ENCODE assay signal across 8 cellular contexts in genomic region chr7:44490351-44491200, GRCh38. TPM values are rescaled to one million over a fixed set of nuclear protein-coding genes. Genes with fewer than 3 reads are reported as not detected.
DNase-seq lines count a peak whose midpoint lies in the region; ATAC-seq and TF ChIP-seq lines count a peak whose summit lies in the region.

Gene NUDCD3 (minus strand): TSS chr7:44490658. CDS start chr7:44490600, 58 bp downstream.

- H3K4me1 ChIP-seq in osteoblast (ENCODE audit: insufficient read depth, low read length) (peaks cover 11% of the 10 kb centered on the region), thoracic aorta (ENCODE audit: control insufficient read depth in 1 of 2, low read depth in 2 of 2) (peaks cover 20 to 46% of the 10 kb centered on the region in 2 donors)

- peak within 1 kb of the TSS; percentile 92 for H2AFZ ChIP-seq in osteoblast (ENCODE audit: low read length)

- H3K9me3 ChIP-seq in SK-N-MC (ENCODE audit: low read depth, low read length) (no peaks in the 10 kb centered on the region), osteoblast (ENCODE audit: low read depth, low read length) (no peaks in the 10 kb centered on the region), thoracic aorta (no peaks in the 10 kb centered on the region)

- no peaks in the 10 kb centered on the region for H3K27me3 ChIP-seq in GM06990 (replicated peaks; ENCODE audit: control insufficient read depth, insufficient read depth, low read length)
- H3K27me3 ChIP-seq in osteoblast (ENCODE audit: insufficient read depth, low read length) = peaks cover 4% of the 10 kb centered on the region
- H3K27me3 ChIP-seq in thoracic aorta (replicated peaks; ENCODE audit: insufficient read depth) = no peaks in the 10 kb centered on the region

- peak; percentile 93 for DNase-seq in GM06990 (ENCODE audit: extremely low read depth, insufficient read length)
- peak; percentile 57 for DNase-seq in HFF-Myc (ENCODE audit: extremely low read depth, low read depth)
- peak; percentile 79 for DNase-seq in MV-4-11 (lab: John Stamatoyannopoulos, UW)
- DNase-seq in SK-N-MC (ENCODE audit: low read depth, low spot score) = peak; percentile 65
- peak; percentile 82 for DNase-seq in activated naive CD4-positive, alpha-beta T cell treated with anti-CD3 and anti-CD28 coated beads, Interleukin-2, amount 50 U/mL, for 16 hours
- peak; percentile 85 for DNase-seq in glomerular visceral epithelial cell (ENCODE audit: extremely low spot score)
- DNase-seq in osteoblast (ENCODE audit: insufficient read length, low spot score, missing footprints) = peak; percentile 95
- DNase-seq in thoracic aorta (ENCODE audit: low spot score) = peak; percentile 24

- peaks cover 4% of the 10 kb centered on the region for H3K36me3 ChIP-seq in GM06990 (ENCODE audit: control insufficient read depth, insufficient read depth, low read length)
- H3K36me3 ChIP-seq in SK-N-MC (ENCODE audit: insufficient read depth, low read length) = peaks cover 7% of the 10 kb centered on the region; the same call in 1 of the 2 replicates
- H3K36me3 ChIP-seq in osteoblast (ENCODE audit: insufficient read depth, low read length) = no peaks in the 10 kb centered on the region
- H3K36me3 ChIP-seq in thoracic aorta = no peaks in the 10 kb centered on the region

- H3K4me3 ChIP-seq in GM06990 (replicated peaks; ENCODE audit: low read depth, low read length) (peak within 1 kb of the TSS; percentile 94), HFF-Myc (replicated peaks; ENCODE audit: low read depth, low read length) (peak within 1 kb of the TSS; percentile 77), SK-N-MC (peak within 1 kb of the TSS; percentile 89), osteoblast (ENCODE audit: insufficient read depth, low read length) (peak within 1 kb of the TSS; percentile 87), thoracic aorta (peak within 1 kb of the TSS; percentile 86)

- H3K79me2 ChIP-seq in osteoblast (ENCODE audit: insufficient read depth, low read length) = peaks cover 48% of the 10 kb centered on the region

- peak within 1 kb of the TSS; percentile 98 for H3K4me2 ChIP-seq in osteoblast (ENCODE audit: insufficient read depth, low read length)

- TF ChIP-seq CTCF in GM06990 (IDR thresholded peaks at IDR 0.05; ENCODE audit: insufficient read depth, low read length, poor library complexity, severe bottlenecking) (peak; percentile 24), HFF-Myc (IDR thresholded peaks at IDR 0.05; ENCODE audit: low read depth, low read length, missing control alignments) (no peak), osteoblast (IDR thresholded peaks at IDR 0.05; ENCODE audit: extremely low read depth, low read depth, low read length) (peak; percentile 8), thoracic aorta (IDR thresholded peaks at IDR 0.05) (peak; percentile 18)

- H3K27ac ChIP-seq in SK-N-MC (peak within 1 kb of the TSS; percentile 89), osteoblast (ENCODE audit: low read depth, low read length) (peak within 1 kb of the TSS; percentile 95), thoracic aorta (peak within 1 kb of the TSS; percentile 90 to 98)

- H4K20me1 ChIP-seq in osteoblast (ENCODE audit: insufficient read depth, low read length) = peaks cover 10% of the 10 kb centered on the region

- ATAC-seq in thoracic aorta (ENCODE audit: insufficient number of reproducible peaks, low FRiP score, low read depth) = peak; percentile 83

- peak within 1 kb of the TSS; percentile 96 for H3K9ac ChIP-seq in SK-N-MC (ENCODE audit: insufficient read length)

RNA-seq across cellular contexts. Expression of gene NUDCD3, which starts in this region (rescaled TPM):
- total RNA-seq in osteoblast (44.2 and 54.3 TPM in 2 replicates), thoracic aorta (10 to 100 TPM; 57.0 to 64.5 TPM)

Comparison
In these comparisons a context has a peak if more than half of its experiments do, and no peak if none do; other contexts are left out.
1. Peak in every context shown above with its lines: DNase-seq, ATAC-seq, H3K4me3 ChIP-seq and H3K27ac ChIP-seq.
2. DNase-seq: peak in every context shown above with its lines; median percentile 95 in osteoblast; 93 in GM06990; 85 in glomerular visceral epithelial cell; 82 in activated naive CD4-positive, alpha-beta T cell treated with anti-CD3 and anti-CD28 coated beads, Interleukin-2, amount 50 U/mL, for 16 hours; 79 in MV-4-11; 65 in SK-N-MC; 57 in HFF-Myc; 24 in thoracic aorta.